In genomic region chr15:83489690-83490089, GRCh38 we compare ENCODE assay signal across 35 cellular contexts. TPM values are rescaled to one million over a fixed set of nuclear protein-coding genes. Genes with fewer than 3 reads are reported as not detected.
"Had no signal": no experiment of that assay in that cellular context is flagged by ENCODE, and none has a peak within 500 bp of the region (broad histone marks: within the 10 kb centered on the region; RNA-seq: fewer than 3 reads in every experiment).

No MANE protein-coding gene starts in this region.

- H3K27ac ChIP-seq: KMS-11 had no signal

- DNase-seq: Karpas-422, Kasumi-1, MG63, MM.1S, MV-4-11, NCI-H1048, NCI-H1092 treated with DMSO at 0.1 percent for 48 hours, NCI-H1105, NCI-H1105 treated with DMSO at 0.1 percent for 48 hours, NCI-H1417, NCI-H1417 treated with DMSO at 0.1 percent for 48 hours, NCI-H1436, NCI-H1436 treated with DMSO at 0.1 percent for 48 hours, NCI-H146, NCI-H1694, NCI-H1694 treated with DMSO at 0.1 percent for 48 hours, NCI-H187, NCI-H187 treated with DMSO at 0.1 percent for 48 hours, NCI-H1930, NCI-H2029, NCI-H2029 treated with DMSO at 0.1 percent for 48 hours, NCI-H2081, NCI-H2081 treated with DMSO at 0.1 percent for 48 hours, NCI-H2107, NCI-H2171, NCI-H2171 treated with DMSO at 0.1 percent for 48 hours, NCI-H2227 treated with DMSO at 0.1 percent for 48 hours, NCI-H226, NCI-H345, NCI-H446, NCI-H446 treated with DMSO at 0.1 percent for 48 hours, NCI-H510A, NCI-H510A treated with DMSO at 0.1 percent for 48 hours had no signal

- H3K36me3 ChIP-seq: MG63 had no signal

- H3K4me2 ChIP-seq: KMS-11 had no signal

- H3K9me3 ChIP-seq: MG63 had no signal

- H3K4me3 ChIP-seq: MG63 had no signal

- H3K9ac ChIP-seq: KMS-11 had no signal

RNA-seq across cellular contexts. Expression of gene SH3GL3, which starts 42.5 kb away (rescaled TPM):
- total RNA-seq: LHCN-M2 had no signal
